17 cellular contexts compared by ENCODE assay signal in the genomic region with DNA sequence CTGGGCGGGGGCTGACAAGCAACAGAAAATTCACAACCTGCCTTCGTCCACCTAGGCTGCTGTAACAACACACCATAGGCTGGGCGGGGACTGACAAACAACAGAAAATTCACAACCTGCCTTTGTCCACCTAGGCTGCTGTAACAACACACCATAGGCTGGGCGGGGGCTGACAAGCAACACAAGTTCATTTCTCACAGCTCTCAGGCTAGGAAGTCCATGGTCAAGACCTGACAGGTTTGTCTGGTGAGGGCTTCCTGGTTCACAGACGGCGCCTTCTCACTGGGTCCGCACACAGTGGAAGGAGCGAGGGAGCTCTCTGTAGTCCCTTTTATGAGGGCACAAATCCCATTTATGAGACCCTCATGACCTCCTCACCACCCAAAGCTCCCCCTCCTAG. TPM values are rescaled to one million over a fixed set of nuclear protein-coding genes. Genes with fewer than 3 reads are reported as not detected.
A peak's percentile ranks its signal among the peaks of the same experiment; 100 is the strongest.
DNase-seq lines count a peak whose midpoint lies in the region; ATAC-seq and TF ChIP-seq lines count a peak whose summit lies in the region.
"Had no signal": no experiment of that assay in that cellular context is flagged by ENCODE, and none has a peak within 500 bp of the region (broad histone marks: within the 10 kb centered on the region; RNA-seq: fewer than 3 reads in every experiment).

No MANE protein-coding gene starts in this region.

- no peak overlapping the region for H2AFZ ChIP-seq in H9 (ENCODE audit: low read length)
- H2AFZ ChIP-seq in hepatocyte, result no peak overlapping the region
- H2AFZ ChIP-seq in trophoblast cell (ENCODE audit: insufficient read depth, low read length, poor library complexity), result no peak overlapping the region

- peaks cover 2% of the 10 kb centered on the region; the same call in 1 of the 2 replicates for H3K4me1 ChIP-seq in H9 (ENCODE audit: insufficient read depth, low read length)
- peaks cover 5% of the 10 kb centered on the region for H3K4me1 ChIP-seq in hepatocyte (ENCODE audit: insufficient read depth)
- peaks cover 3 to 7% of the 10 kb centered on the region in 2 experiments for H3K4me1 ChIP-seq in trophoblast cell (ENCODE audit: control insufficient read depth in 1 of 2, insufficient read depth in 2 of 2, low read length in 2 of 2)
- H3K4me1 ChIP-seq: A549 had no signal

- H2BK5ac ChIP-seq in H9 (ENCODE audit: insufficient read length, low read length), result no peak overlapping the region
- no peak overlapping the region for H2BK5ac ChIP-seq in trophoblast cell (ENCODE audit: low read depth, low read length, poor library complexity)

- no peak overlapping the region for H3K56ac ChIP-seq in H9 (ENCODE audit: insufficient read length, low read depth, low read length)

- no peak overlapping the region for H3T11ph ChIP-seq in H9 (ENCODE audit: low read length)

- no peaks in the 10 kb centered on the region for H3K9me2 ChIP-seq in hepatocyte (replicated peaks; ENCODE audit: insufficient read depth)

- H4K5ac ChIP-seq in H9 (ENCODE audit: insufficient read length, low read depth, low read length), result no peak overlapping the region

- DNase-seq in H9, result no peak
- no peak for DNase-seq in hepatocyte (ENCODE audit: low spot score)
- no peak for DNase-seq in trophoblast cell
- no peak for DNase-seq in stimulated activated naive CD4-positive, alpha-beta T cell (lab: John Stamatoyannopoulos, UW)
- DNase-seq in NCI-H748 (lab: John Stamatoyannopoulos, UW; ENCODE audit: unreplicated experiment), result no peak
- no peak for DNase-seq in NCI-H1436 (lab: John Stamatoyannopoulos, UW)
- DNase-seq: DND-41, MV-4-11, NCI-H1417, NCI-H1930, NCI-H2171 treated with DMSO at 0.1 percent for 48 hours, NCI-H774 had no signal

- no peak overlapping the region for H3K9ac ChIP-seq in H9 (ENCODE audit: extremely low read depth, insufficient read length, low read length)
- H3K9ac ChIP-seq in trophoblast cell (ENCODE audit: low read length), result no peak overlapping the region

- no peak overlapping the region for H4K12ac ChIP-seq in trophoblast cell (ENCODE audit: low read depth, low read length)

- peaks cover 19 to 24% of the 10 kb centered on the region in 2 experiments for H3K4me1 Mint-ChIP-seq in H9

- H2BK120ac ChIP-seq in H9 (ENCODE audit: low read depth, low read length, poor library complexity, severe bottlenecking) (no peak overlapping the region), trophoblast cell (ENCODE audit: insufficient read depth, low read length, poor library complexity) (no peak overlapping the region)

- H3K27me3 ChIP-seq in H9 (ENCODE audit: insufficient read depth, low read length) (no peaks in the 10 kb centered on the region), hepatocyte (no peaks in the 10 kb centered on the region), trophoblast cell (ENCODE audit: insufficient read depth, low read length) (no peaks in the 10 kb centered on the region)

- H2BK15ac ChIP-seq in H9 (ENCODE audit: low read depth, low read length), result no peak overlapping the region

- H3K27me3 Mint-ChIP-seq in H9 (ENCODE audit: low read depth), result no peaks in the 10 kb centered on the region

- H2BK12ac ChIP-seq in H9 (ENCODE audit: insufficient read length, low read depth, low read length), result no peak overlapping the region
- H2BK12ac ChIP-seq in trophoblast cell (ENCODE audit: low read length), result no peak overlapping the region

- peaks cover 7% of the 10 kb centered on the region; the same call in 1 of the 2 replicates for H3K79me2 ChIP-seq in H9 (ENCODE audit: insufficient read depth, low read length)
- H3K79me2 ChIP-seq in hepatocyte, result peaks cover 85% of the 10 kb centered on the region
- H3K79me2 ChIP-seq in trophoblast cell (ENCODE audit: control insufficient read depth, insufficient read depth, low read length, poor library complexity), result peaks cover 3% of the 10 kb centered on the region

- H2AK5ac ChIP-seq in H9 (ENCODE audit: insufficient read length, low read length), result no peak overlapping the region
- H2AK5ac ChIP-seq in trophoblast cell (ENCODE audit: low read length), result no peak overlapping the region

- H3K4ac ChIP-seq in H9 (ENCODE audit: low read depth, low read length) (no peak overlapping the region), trophoblast cell (ENCODE audit: low read depth, low read length) (peak overlapping the region; percentile 10)

- H3K14ac ChIP-seq in H9 (ENCODE audit: insufficient read depth, low read length) (no peak overlapping the region), trophoblast cell (ENCODE audit: low read length) (no peak overlapping the region)

- no peaks in the 10 kb centered on the region for H3K36me3 Mint-ChIP-seq in H9 (ENCODE audit: insufficient read depth in 1 of 3, low read depth in 3 of 3)

- no peak overlapping the region for H2BK20ac ChIP-seq in H9 (ENCODE audit: low read depth, low read length, poor library complexity, severe bottlenecking)

- H3K36me3 ChIP-seq in hepatocyte (replicated peaks; ENCODE audit: insufficient read depth, low read depth) (no peaks in the 10 kb centered on the region), trophoblast cell (ENCODE audit: control insufficient read depth in 1 of 2, insufficient read depth in 2 of 2, low read length in 2 of 2) (no peaks in the 10 kb centered on the region)

- no peaks in the 10 kb centered on the region for H3K23me2 ChIP-seq in H9 (ENCODE audit: insufficient read length, low read depth, low read length, poor library complexity, severe bottlenecking)

- no peak overlapping the region for H3K4me3 ChIP-seq in hepatocyte
- H3K4me3 ChIP-seq in trophoblast cell (ENCODE audit: low read depth, low read length), result no peak overlapping the region
- H3K4me3 ChIP-seq: A549, K562 had no signal

- H3K4me3 Mint-ChIP-seq in H9, result no peak overlapping the region

- no peak overlapping the region for H3K4me2 ChIP-seq in H9 (ENCODE audit: insufficient read depth, insufficient read length, low read length)
- H3K4me2 ChIP-seq in hepatocyte, result no peak overlapping the region
- no peak overlapping the region for H3K4me2 ChIP-seq in trophoblast cell (ENCODE audit: low read length)
- H3K4me2 ChIP-seq: A549 had no signal

- H4K91ac ChIP-seq in H9 (ENCODE audit: insufficient read length, low read depth, low read length) (no peak overlapping the region), trophoblast cell (ENCODE audit: low read depth, low read length) (no peak overlapping the region)

- H3K18ac ChIP-seq in H9 (ENCODE audit: insufficient read length, low read depth, low read length) (no peak overlapping the region), trophoblast cell (ENCODE audit: low read length) (peak overlapping the region; percentile 29)

- ATAC-seq in HG03432 (IDR thresholded peaks at IDR 0.05; ENCODE audit: unreplicated experiment), result no peak
- ATAC-seq: A549, K562 had no signal

- H3K9me3 ChIP-seq in H9 (ENCODE audit: control insufficient read depth, low read depth, low read length) (no peaks in the 10 kb centered on the region), hepatocyte (ENCODE audit: low read depth) (no peaks in the 10 kb centered on the region), trophoblast cell (ENCODE audit: insufficient read depth, low read depth, low read length) (peaks cover 2% of the 10 kb centered on the region)
- H3K9me3 ChIP-seq: A549 had no signal

- H3K27ac Mint-ChIP-seq in H9, result peak overlapping the region in 2 of 3 experiments; percentile 18 to 44; a peak in 3 of 7 replicates

- H3K23ac ChIP-seq in H9 (ENCODE audit: insufficient read length, low read depth, low read length), result no peak overlapping the region
- H3K23ac ChIP-seq in trophoblast cell (ENCODE audit: low read length), result no peak overlapping the region

- H3K27ac ChIP-seq in H9 (ENCODE audit: insufficient read length, low read depth, low read length), result no peak overlapping the region
- peak overlapping the region; percentile 10 for H3K27ac ChIP-seq in cingulate gyrus (ENCODE audit: low read depth, low read length)
- peak overlapping the region; percentile 31 for H3K27ac ChIP-seq in hepatocyte
- no peak overlapping the region for H3K27ac ChIP-seq in trophoblast cell (ENCODE audit: low read depth, low read length)
- H3K27ac ChIP-seq: A549, RWPE1 had no signal

- H3K9me3 Mint-ChIP-seq in H9, result no peaks in the 10 kb centered on the region

- no peak for TF ChIP-seq CTCF in H9 (conservative IDR thresholded peaks at IDR 0.05)
- TF ChIP-seq CTCF in hepatocyte (IDR thresholded peaks at IDR 0.05; ENCODE audit: poor library complexity), result no peak

- H4K20me1 ChIP-seq in H9 (ENCODE audit: control insufficient read depth, insufficient read depth, insufficient read length) (no peaks in the 10 kb centered on the region), hepatocyte (ENCODE audit: insufficient read depth, poor library complexity, severe bottlenecking) (peaks cover 55% of the 10 kb centered on the region)

- H4K8ac ChIP-seq in H9 (replicated peaks; ENCODE audit: insufficient read length, low read depth, low read length) (no peak overlapping the region), trophoblast cell (ENCODE audit: low read depth, low read length) (no peak overlapping the region)

- WGBS in H9 (ENCODE audit: extremely low coverage, insufficient read length, low lambda C conversion rate), result no CpG with 5 or more reads among the region's 8 CpGs
- WGBS in hepatocyte (ENCODE audit: low lambda C conversion rate, missing lambda C conversion rate), result 70% methylated on average over 8 of the region's 8 CpGs
- WGBS in trophoblast cell (ENCODE audit: extremely low coverage, insufficient coverage, insufficient read length), result no CpG with 5 or more reads among the region's 8 CpGs

- H3K79me1 ChIP-seq in H9 (ENCODE audit: insufficient read depth, low read depth, low read length, poor library complexity, severe bottlenecking) (peaks cover 7% of the 10 kb centered on the region), trophoblast cell (ENCODE audit: low read length) (no peaks in the 10 kb centered on the region)

RNA-seq across cellular contexts. Expression of a gene that starts 52.2 kb away (rescaled TPM):
- total RNA-seq in H9 (2021) (7.6 and 7.9 TPM in 2 replicates), hepatocyte (9.9 and 12.8 TPM in 2 replicates)
- polyA plus RNA-seq in hepatocyte, result 11.1 and 13.2 TPM in 2 replicates
- 6.9 and 7.0 TPM in 2 replicates for polyA plus RNA-seq in trophoblast cell (2013)
- total RNA-seq: K562 had no signal

Comparison
In these comparisons a context has a peak if more than half of its experiments do, and no peak if none do; other contexts are left out.
1. H3K27ac ChIP-seq: peak in cingulate gyrus (single experiment) and hepatocyte (single experiment); none in H9 (single experiment) and trophoblast cell (single experiment).